1 cellular context compared by ENCODE assay signal in genomic region chr17:35116845-35117244, GRCh38.
TF ChIP-seq lines count a peak whose summit lies in the region.

No MANE protein-coding gene starts in this region.

TF ChIP-seq in SK-N-SH, 30 proteins besides CTCF, POLR2A, EP300 and RAD21:
- TF ChIP-seq USF1 (IDR thresholded peaks at IDR 0.05; ENCODE audit: borderline replicate concordance, low read depth) = no peak
